Comparison of ENCODE assay signal across 9 cellular contexts in genomic region chr2:190843874-190844699, GRCh38. TPM values are rescaled to one million over a fixed set of nuclear protein-coding genes. Genes with fewer than 3 reads are reported as not detected.
A peak's percentile ranks its signal among the peaks of the same experiment; 100 is the strongest.
DNase-seq lines count a peak whose midpoint lies in the region; ATAC-seq, FAIRE-seq and TF ChIP-seq lines count a peak whose summit lies in the region.
"Had no signal": no experiment of that assay in that cellular context is flagged by ENCODE, and none has a peak within 500 bp of the region (broad histone marks: within the 10 kb centered on the region; RNA-seq: fewer than 3 reads in every experiment).

No MANE protein-coding gene starts in this region.

- peaks cover 2 to 41% of the 10 kb centered on the region in 2 experiments for H3K4me1 ChIP-seq in SK-N-SH (ENCODE audit: control insufficient read depth in 1 of 2, insufficient read depth in 2 of 2, low read depth in 1 of 2, low read length in 1 of 2)
- peaks cover 55% of the 10 kb centered on the region for H3K4me1 ChIP-seq in osteoblast (ENCODE audit: insufficient read depth, low read length)
- H3K4me1 ChIP-seq in GM23338 (ENCODE audit: insufficient read depth) = no peaks in the 10 kb centered on the region

- H3K9me3 Mint-ChIP-seq in GM23338 = no peaks in the 10 kb centered on the region

- no peak for TF ChIP-seq RAD21 in SK-N-SH (IDR thresholded peaks at IDR 0.05; ENCODE audit: low read length)

- H3K27me3 ChIP-seq in SK-N-SH (ENCODE audit: insufficient read depth) (no peaks in the 10 kb centered on the region), osteoblast (ENCODE audit: insufficient read depth, low read length) (no peaks in the 10 kb centered on the region), GM23338 (ENCODE audit: insufficient read depth) (no peaks in the 10 kb centered on the region)

- H3K79me2 ChIP-seq in SK-N-SH (ENCODE audit: insufficient read depth) = no peaks in the 10 kb centered on the region
- no peaks in the 10 kb centered on the region for H3K79me2 ChIP-seq in osteoblast (ENCODE audit: insufficient read depth, low read length)
- no peaks in the 10 kb centered on the region for H3K79me2 ChIP-seq in GM23338 (replicated peaks; ENCODE audit: insufficient read depth)

- TF ChIP-seq CTCF in SK-N-SH (IDR thresholded peaks at IDR 0.05) (no peak), osteoblast (IDR thresholded peaks at IDR 0.05; ENCODE audit: extremely low read depth, low read depth, low read length) (no peak), GM23338 (conservative IDR thresholded peaks at IDR 0.05; ENCODE audit: low read depth in 2 of 2) (no peak)

- H3K27ac Mint-ChIP-seq in GM23338 = no peak overlapping the region

- POLR2A ChIA-PET in SK-N-SH (lab: Yijun Ruan, JAX) = no interaction called here

- CTCF ChIA-PET in SK-N-SH (lab: Yijun Ruan, JAX) = no interaction called here

- DNase-seq in SK-N-SH = no peak
- DNase-seq in osteoblast (ENCODE audit: insufficient read length, low spot score, missing footprints) = peak; percentile 80
- DNase-seq in GM23338 (ENCODE audit: low spot score) = no peak
- no peak for DNase-seq in central memory CD4-positive, alpha-beta T cell
- no peak for DNase-seq in SHP77 (lab: John Stamatoyannopoulos, UW)
- no peak for DNase-seq in HTR-8/SVneo (ENCODE audit: insufficient read length, low spot score)

- no peaks in the 10 kb centered on the region for H3K36me3 Mint-ChIP-seq in GM23338 (ENCODE audit: low read depth)

- no peak overlapping the region for H3K4me3 ChIP-seq in SK-N-SH (ENCODE audit: low read depth in 2 of 2, low read length in 1 of 2)
- no peak overlapping the region for H3K4me3 ChIP-seq in osteoblast (ENCODE audit: insufficient read depth, low read length)
- H3K4me3 ChIP-seq in GM23338 = no peak overlapping the region

- peaks cover 36% of the 10 kb centered on the region for H3F3A ChIP-seq in SK-N-SH (replicated peaks; ENCODE audit: insufficient read depth)
- no peaks in the 10 kb centered on the region for H3F3A ChIP-seq in GM23338 (replicated peaks; ENCODE audit: low read depth)

- peaks cover 5% of the 10 kb centered on the region; the same call in 1 of the 3 replicates for H3K4me1 Mint-ChIP-seq in GM23338

- H3K27ac ChIP-seq in SK-N-SH (ENCODE audit: low read depth in 2 of 2, low read length in 1 of 2) = peak overlapping the region in 1 of 2 experiments; percentile 43; a peak in 2 of 4 replicates
- peak overlapping the region; percentile 48 for H3K27ac ChIP-seq in osteoblast (ENCODE audit: low read depth, low read length)
- no peak overlapping the region for H3K27ac ChIP-seq in GM23338 (ENCODE audit: low read depth)
- H3K27ac ChIP-seq: KMS-11 had no signal

- H3K36me3 ChIP-seq in SK-N-SH (replicated peaks in 1 of 2; ENCODE audit: control insufficient read depth in 1 of 2, insufficient read depth in 2 of 2, low read length in 1 of 2) (no peaks in the 10 kb centered on the region), osteoblast (ENCODE audit: insufficient read depth, low read length) (no peaks in the 10 kb centered on the region), GM23338 (ENCODE audit: insufficient read depth) (no peaks in the 10 kb centered on the region)

- no peaks in the 10 kb centered on the region for H3K9me3 ChIP-seq in SK-N-SH
- H3K9me3 ChIP-seq in osteoblast (ENCODE audit: low read depth, low read length) = no peaks in the 10 kb centered on the region

- H3K9ac ChIP-seq in SK-N-SH = no peak overlapping the region
- H3K9ac ChIP-seq: KMS-11 had no signal

- H3K9me2 ChIP-seq in SK-N-SH (no peaks in the 10 kb centered on the region), GM23338 (ENCODE audit: insufficient read depth) (peaks cover 11% of the 10 kb centered on the region; the same call in 1 of the 2 replicates)

- whole genome bisulfite sequencing in SK-N-SH (ENCODE audit: low lambda C conversion rate) = 51% methylated on average over 3 of the region's 3 CpGs

- ATAC-seq in GM18873 (IDR thresholded peaks at IDR 0.05; ENCODE audit: low FRiP score, unreplicated experiment) = peak; percentile 93
- peak; percentile 82 for ATAC-seq in HG02840 (IDR thresholded peaks at IDR 0.05; ENCODE audit: low FRiP score, unreplicated experiment)
- ATAC-seq in GM23338 = no peak

- FAIRE-seq in HTR-8/SVneo (lab: Jason Lieb, UNC) = no peak

- no peaks in the 10 kb centered on the region for H4K20me1 ChIP-seq in SK-N-SH (ENCODE audit: insufficient read depth)
- no peaks in the 10 kb centered on the region for H4K20me1 ChIP-seq in osteoblast (ENCODE audit: insufficient read depth, low read length)
- no peaks in the 10 kb centered on the region for H4K20me1 ChIP-seq in GM23338 (replicated peaks; ENCODE audit: insufficient read depth)

- no peak overlapping the region for H3K4me3 Mint-ChIP-seq in GM23338

- H3K27me3 Mint-ChIP-seq in GM23338 (ENCODE audit: insufficient read depth, low read depth, poor library complexity) = no peaks in the 10 kb centered on the region

- H3K4me2 ChIP-seq in SK-N-SH = peak overlapping the region; percentile 22; the same call in 1 of the 2 replicates
- H3K4me2 ChIP-seq in osteoblast (ENCODE audit: insufficient read depth, low read length) = no peak overlapping the region
- H3K4me2 ChIP-seq in GM23338 = no peak overlapping the region
- H3K4me2 ChIP-seq: KMS-11 had no signal

- no peak for TF ChIP-seq EP300 in SK-N-SH (IDR thresholded peaks at IDR 0.05; ENCODE audit: borderline replicate concordance in 1 of 2, low read depth in 1 of 2, low read length in 1 of 2)

- no peak overlapping the region for H2AFZ ChIP-seq in SK-N-SH (ENCODE audit: low read depth)
- H2AFZ ChIP-seq in osteoblast (ENCODE audit: low read length) = no peak overlapping the region
- no peak overlapping the region for H2AFZ ChIP-seq in GM23338

TF ChIP-seq in SK-N-SH, 30 proteins besides CTCF, POLR2A, EP300 and RAD21 (continues in another document):
- TF ChIP-seq JUND (IDR thresholded peaks at IDR 0.05) (0 out of 2 replicates have a peak, but pooled peaks have one; percentile 5), FOSL2 (IDR thresholded peaks at IDR 0.05; ENCODE audit: borderline replicate concordance, low read depth) (peak; percentile 43; the same call in 1 of the 2 replicates), NRF1 (IDR thresholded peaks at IDR 0.05; ENCODE audit: low read depth, low read length) (no peak), FOXM1 (IDR thresholded peaks at IDR 0.05; ENCODE audit: low read depth) (no peak), SMC3 (IDR thresholded peaks at IDR 0.05; ENCODE audit: low read depth, low read length) (no peak)

TF ChIP-seq in GM23338, 12 proteins besides CTCF, POLR2A, EP300 and RAD21 (continues in another document):
- TF ChIP-seq EZH2phosphoT487 (IDR thresholded peaks at IDR 0.05; ENCODE audit: unreplicated experiment) (no peak), JUNB (IDR thresholded peaks at IDR 0.05; ENCODE audit: unreplicated experiment) (no peak), REST (IDR thresholded peaks at IDR 0.05; ENCODE audit: unreplicated experiment) (no peak), CREB1 (CRISPR knock-in tag; IDR thresholded peaks at IDR 0.05; ENCODE audit: low read depth) (no peak)

RNA-seq across cellular contexts. Expression of gene GLS, which starts 36.5 kb away (rescaled TPM):
- polyA plus RNA-seq in SK-N-SH (2012; rRNA removed) (37.2 and 58.5 TPM in 2 replicates), GM23338 (2016; fragmentation: Nextera tagmentation; extraction: Ambion mirVana) (38.1 and 43.2 TPM in 2 replicates)
- 42.9 and 63.8 TPM in 2 replicates for polyA plus RNA-seq in SK-N-SH (2012; cell fraction: cytosol; rRNA removed)
- 69.8 and 184 TPM in 2 replicates for polyA plus RNA-seq in SK-N-SH (2012; cell fraction: nucleus; rRNA removed)
- total RNA-seq in osteoblast = 447 and 588 TPM in 2 replicates
- total RNA-seq in GM23338 (2014; rRNA removed; shearing (Covaris generic)) = 133 and 172 TPM in 2 replicates
